24 cellular contexts compared by ENCODE assay signal in the genomic region with DNA sequence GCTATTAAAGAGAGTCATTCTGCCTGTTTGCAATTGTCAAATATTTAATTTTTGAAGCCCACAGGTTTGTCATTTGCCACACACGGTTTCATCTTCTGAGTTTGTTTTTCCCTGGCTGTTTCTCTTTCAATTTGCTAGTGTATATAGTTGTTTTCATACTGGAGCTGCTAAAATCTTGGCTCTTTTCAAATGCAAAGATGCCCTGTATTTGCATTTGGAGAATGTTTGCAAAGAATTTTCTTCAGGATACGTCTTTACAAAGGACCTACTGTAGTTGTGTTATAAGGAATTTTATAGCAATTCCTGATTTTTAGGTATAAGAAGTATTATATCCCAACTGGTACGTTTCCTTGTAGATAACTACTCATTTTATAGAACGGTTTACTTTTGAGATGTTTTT. TPM values are rescaled to one million over a fixed set of nuclear protein-coding genes. Genes with fewer than 3 reads are reported as not detected.
"Had no signal": no experiment of that assay in that cellular context is flagged by ENCODE, and none has a peak within 500 bp of the region (broad histone marks: within the 10 kb centered on the region; RNA-seq: fewer than 3 reads in every experiment).

No MANE protein-coding gene starts in this region.

- H3K27me3 ChIP-seq: MG63, SJSA1 had no signal

- H3K36me3 ChIP-seq: MG63, SJSA1 had no signal

- DNase-seq: Karpas-422, KG1, MG63, NCI-H1092, NCI-H1105 treated with DMSO at 0.1 percent for 48 hours, NCI-H1417 treated with DMSO at 0.1 percent for 48 hours, NCI-H146, NCI-H187, NCI-H2029, NCI-H2081 treated with DMSO at 0.1 percent for 48 hours, NCI-H2171, NCI-H226, NCI-H446, NCI-H510A, NCI-H524 treated with DMSO at 0.1 percent for 48 hours, NCI-H69, NCI-H774, Right ventricle myocardium superior, RPMI8226, SIG-M5 had no signal

- H3K9me3 ChIP-seq: MG63, SJSA1 had no signal

- H3K4me1 ChIP-seq: SJSA1 had no signal

- H3K27ac ChIP-seq: SJSA1, SK-N-MC had no signal

- H3K4me3 ChIP-seq: MG63, SJSA1, SK-N-MC had no signal

RNA-seq across cellular contexts. Expression of gene IZUMO3, which starts 48.0 kb away (rescaled TPM):
- total RNA-seq: HT-29; Right ventricle myocardium superior; SJSA1; T-helper 1 cell treated with Interleukin-12 subunit alpha and Interleukin-12 subunit beta and Interleukin-4 antibody, amounts not matched to agents 30 ng/mL and 1 ng/mL, for 36 hours had no signal
